ENCODE assay signal across 9 cellular contexts in genomic region chr9:9790216-9790872, GRCh38.
DNase-seq lines count a peak whose midpoint lies in the region; ATAC-seq, FAIRE-seq and TF ChIP-seq lines count a peak whose summit lies in the region.
"Had no signal": no experiment of that assay in that cellular context is flagged by ENCODE, and none has a peak within 500 bp of the region (broad histone marks: within the 10 kb centered on the region; RNA-seq: fewer than 3 reads in every experiment).

No MANE protein-coding gene starts in this region.

- no peak overlapping the region for H3K27ac ChIP-seq in effector memory CD4-positive, alpha-beta T cell (ENCODE audit: insufficient read depth, low read length, poor library complexity, severe bottlenecking)
- H3K27ac ChIP-seq: neutrophil had no signal

- peak; percentile 96 for TF ChIP-seq CTCF in D721Med (IDR thresholded peaks at IDR 0.05; ENCODE audit: insufficient read depth, missing control alignments)

- peak; percentile 50 for ATAC-seq in GM19025 (IDR thresholded peaks at IDR 0.05; ENCODE audit: low read depth, unreplicated experiment)
- ATAC-seq in HG03196 (IDR thresholded peaks at IDR 0.05; ENCODE audit: unreplicated experiment): peak; percentile 58

- peak; percentile 46 for FAIRE-seq in D721Med (lab: Jason Lieb, UNC)

- no peaks in the 10 kb centered on the region for H3K27me3 ChIP-seq in effector memory CD4-positive, alpha-beta T cell (replicated peaks; ENCODE audit: control insufficient read depth, insufficient read depth, low read length, poor library complexity, severe bottlenecking)
- H3K27me3 ChIP-seq: neutrophil had no signal

- no peaks in the 10 kb centered on the region for H3K4me1 ChIP-seq in effector memory CD4-positive, alpha-beta T cell (ENCODE audit: control insufficient read depth, insufficient read depth, low read length, poor library complexity, severe bottlenecking)

- no peak overlapping the region for H3K4me3 ChIP-seq in effector memory CD4-positive, alpha-beta T cell (ENCODE audit: insufficient read depth, low read depth, low read length, poor library complexity, severe bottlenecking)

- H3K36me3 ChIP-seq in effector memory CD4-positive, alpha-beta T cell (ENCODE audit: control insufficient read depth, insufficient read depth, low read length): no peaks in the 10 kb centered on the region
- H3K36me3 ChIP-seq: neutrophil had no signal

- no peaks in the 10 kb centered on the region for H3K9me3 ChIP-seq in effector memory CD4-positive, alpha-beta T cell (ENCODE audit: control insufficient read depth, low read length)
- H3K9me3 ChIP-seq: neutrophil had no signal

- DNase-seq in D721Med (ENCODE audit: insufficient read length, low spot score): no peak
- DNase-seq in NCI-H510A treated with DMSO at 0.1 percent for 48 hours (lab: John Stamatoyannopoulos, UW): peak; percentile 81
- peak; percentile 23 for DNase-seq in dermis blood vessel endothelial cell
- peak; percentile 5 for DNase-seq in myocyte (ENCODE audit: low read depth)
- DNase-seq in effector memory CD4-positive, alpha-beta T cell: no peak
- DNase-seq in AG08395 (ENCODE audit: low spot score): no peak

Comparison
In these comparisons a context has a peak if more than half of its experiments do, and no peak if none do; other contexts are left out.
1. DNase-seq: peak in NCI-H510A treated with DMSO at 0.1 percent for 48 hours (single experiment), dermis blood vessel endothelial cell (single experiment) and myocyte (single experiment); none in D721Med (single experiment), effector memory CD4-positive, alpha-beta T cell (0 of 3) and AG08395 (single experiment).